ENCODE assay signal across 13 cellular contexts in the genomic region with DNA sequence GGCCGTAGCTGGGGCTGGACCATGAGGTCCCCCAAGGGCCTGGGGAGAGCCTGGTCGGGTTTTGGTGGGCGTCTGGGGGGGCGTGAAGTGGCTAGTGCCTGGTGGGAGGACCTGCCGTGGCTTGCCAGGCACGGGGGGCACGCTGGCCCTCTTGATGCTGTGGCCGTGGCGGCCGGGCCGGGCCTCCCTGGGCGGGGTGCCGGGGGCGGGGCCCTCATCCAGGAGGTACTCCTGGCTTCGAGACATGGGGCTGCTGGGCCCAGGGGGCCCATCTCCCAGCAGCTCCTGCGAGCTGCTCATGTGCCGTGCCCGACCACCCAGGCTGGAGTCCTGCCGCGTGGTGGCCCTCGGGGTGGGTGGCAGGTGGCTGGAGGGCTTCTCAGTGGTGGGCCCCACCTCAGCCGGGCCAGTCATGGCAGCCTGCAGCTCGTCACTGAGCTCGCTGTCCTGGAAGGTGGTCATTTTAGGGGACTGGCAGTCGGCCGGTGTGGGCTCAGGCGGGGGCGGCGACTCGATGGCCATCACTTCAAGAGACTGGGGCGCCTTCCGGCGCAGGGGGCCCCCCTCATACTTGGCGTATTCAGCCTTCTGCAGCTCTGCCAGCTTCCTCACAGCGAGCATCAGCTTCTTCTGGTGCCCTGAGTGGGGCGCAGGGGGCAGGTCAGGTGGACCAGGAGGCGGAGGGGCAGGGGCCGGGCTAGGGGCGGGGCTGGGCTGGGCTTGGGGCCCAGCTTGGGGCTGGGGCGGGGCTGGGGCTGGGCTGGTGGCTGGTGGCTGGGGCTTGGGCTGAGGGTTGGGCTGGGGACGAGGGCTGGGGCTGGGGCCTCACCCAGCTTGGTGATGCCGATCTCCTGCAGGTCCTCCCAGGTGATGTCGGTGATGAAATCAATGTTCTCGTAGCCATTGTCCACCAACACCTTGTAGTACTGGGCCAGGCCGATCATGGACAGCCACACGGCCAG. TPM values are rescaled to one million over a fixed set of nuclear protein-coding genes. Genes with fewer than 3 reads are reported as not detected.
DNase-seq lines count a peak whose midpoint lies in the region; TF ChIP-seq lines count a peak whose summit lies in the region.
"Had no signal": no experiment of that assay in that cellular context is flagged by ENCODE, and none has a peak within 500 bp of the region (broad histone marks: within the 10 kb centered on the region; RNA-seq: fewer than 3 reads in every experiment).

No MANE protein-coding gene starts in this region.

- CTCF ChIA-PET in Caco-2 (lab: Charles Lee) (no interaction called here), GM10248 (lab: Yijun Ruan, JAX) (interaction anchor here (1.1 kb wide), 1 partner anchor 70 kb away, joined by 3 read pairs; a partner anchor contains a TSS)

- no peaks in the 10 kb centered on the region for H3K27me3 Mint-ChIP-seq in Caco-2 (ENCODE audit: insufficient read depth, unreplicated experiment)
- H3K27me3 Mint-ChIP-seq: CD4-positive, alpha-beta T cell had no signal

- H3K4me3 ChIP-seq in Caco-2 (ENCODE audit: low read depth, low read length) (no peak overlapping the region), NT2/D1 (ENCODE audit: insufficient read length, low read depth) (no peak overlapping the region), breast epithelium (no peak overlapping the region)

- no peak overlapping the region for H3K4me3 Mint-ChIP-seq in Caco-2 (ENCODE audit: unreplicated experiment)
- H3K4me3 Mint-ChIP-seq: CD4-positive, alpha-beta T cell had no signal

- H3K36me3 ChIP-seq in Caco-2 (ENCODE audit: control insufficient read depth, insufficient read depth, low read length) = no peaks in the 10 kb centered on the region
- H3K36me3 ChIP-seq in NT2/D1 (ENCODE audit: insufficient read depth, insufficient read length, low read length) = peaks cover 35% of the 10 kb centered on the region
- no peaks in the 10 kb centered on the region for H3K36me3 ChIP-seq in breast epithelium

- TF ChIP-seq POLR2A in breast epithelium (IDR thresholded peaks at IDR 0.05) = no peak

- H3K9me3 Mint-ChIP-seq in Caco-2 (ENCODE audit: unreplicated experiment) = no peaks in the 10 kb centered on the region
- H3K9me3 Mint-ChIP-seq: CD4-positive, alpha-beta T cell had no signal

- no peak overlapping the region for H3K27ac ChIP-seq in breast epithelium

- no peak for TF ChIP-seq CTCF in Caco-2 (IDR thresholded peaks at IDR 0.05; ENCODE audit: insufficient read depth in 1 of 2, low read depth in 1 of 2, low read length in 1 of 2, severe bottlenecking in 1 of 2, unreplicated experiment in 1 of 2)
- no peak for TF ChIP-seq CTCF in breast epithelium (IDR thresholded peaks at IDR 0.05)
- TF ChIP-seq CTCF in GM10248 (IDR thresholded peaks at IDR 0.05; ENCODE audit: control extremely low read depth, extremely low read depth, low read depth, missing control alignments) = no peak

- H3K36me3 Mint-ChIP-seq in Caco-2 (ENCODE audit: insufficient read depth, unreplicated experiment) = peaks cover 28% of the 10 kb centered on the region

- H3K4me1 Mint-ChIP-seq in Caco-2 (ENCODE audit: low read depth, unreplicated experiment) = peaks cover 6% of the 10 kb centered on the region

- POLR2A ChIA-PET in Caco-2 (lab: Charles Lee) = no interaction called here
- POLR2A ChIA-PET in GM10248 (lab: Yijun Ruan, JAX) = interaction anchor here (0.6 to 1.2 kb wide), 2 partner anchors 26 to 664 kb away, joined by 3 to 6 read pairs; a partner anchor contains a TSS

- H3K4me1 ChIP-seq in Caco-2 (no peaks in the 10 kb centered on the region), NT2/D1 (ENCODE audit: insufficient read depth, insufficient read length) (peaks cover 18% of the 10 kb centered on the region), breast epithelium (no peaks in the 10 kb centered on the region)

- BruUV-seq in Caco-2 (replicated peaks; lab: Mats Ljungman, UMichigan) = no TSS peak

- intact Hi-C loops in Caco-2 (cut with micrococcal nuclease; ENCODE audit: unreplicated experiment) = no loop called here
- intact Hi-C loops in breast epithelium (cut with DNase I; ENCODE audit: low total_unique reads) = no loop called here

- H3K9me3 ChIP-seq in Caco-2 = no peaks in the 10 kb centered on the region
- no peaks in the 10 kb centered on the region for H3K9me3 ChIP-seq in NT2/D1 (ENCODE audit: insufficient read depth, low read length)
- H3K9me3 ChIP-seq in breast epithelium = no peaks in the 10 kb centered on the region

- H3K9ac ChIP-seq in NT2/D1 (ENCODE audit: insufficient read length, low read depth) = peak overlapping the region; percentile 32

- peak overlapping the region; percentile 32 for H3K27ac Mint-ChIP-seq in Caco-2 (ENCODE audit: unreplicated experiment)
- H3K27ac Mint-ChIP-seq: CD4-positive, alpha-beta T cell had no signal

- H3K27me3 ChIP-seq in Caco-2 (replicated peaks; ENCODE audit: control insufficient read depth, insufficient read depth, low read length) = no peaks in the 10 kb centered on the region
- H3K27me3 ChIP-seq in NT2/D1 (ENCODE audit: insufficient read depth, insufficient read length) = no peaks in the 10 kb centered on the region
- no peaks in the 10 kb centered on the region for H3K27me3 ChIP-seq in breast epithelium

- DNase-seq in Caco-2 = no peak
- DNase-seq in NT2/D1 (ENCODE audit: low read depth, low spot score) = no peak
- peak; percentile 57 for DNase-seq in iPS-NIHi7 (ENCODE audit: extremely low spot score)
- DNase-seq in breast epithelium (ENCODE audit: low spot score in 2 of 2) = no peak
- no peak for DNase-seq in GM10248 (ENCODE audit: extremely low spot score)
- DNase-seq in SIG-M5 treated with dmso at 0.1 percent for 504 hours (lab: John Stamatoyannopoulos, UW; ENCODE audit: unreplicated experiment) = no peak
- DNase-seq: CD4-positive, alpha-beta T cell; DMS79 treated with DMSO at 0.1 percent for 48 hours; MM.1S; NCI-H1105; NCI-H187; NCI-H2171; SIG-M5 had no signal

RNA-seq across cellular contexts. Expression of a gene that starts 15.2 kb away (rescaled TPM):
- total RNA-seq in Caco-2 (2022) (6.6 and 10.8 TPM in 2 replicates), breast epithelium (under 1 TPM in 2 of 3 donors, not detected in 1; 0.33 to 0.44 TPM)

RNA-seq across cellular contexts. Expression of a gene that starts 24.0 kb away (rescaled TPM):
- total RNA-seq in Caco-2 (2022) (53.1 and 59.7 TPM in 2 replicates), breast epithelium (10 to 100 TPM; 42.7 to 48.1 (median 46.5) TPM)

RNA-seq across cellular contexts. Expression of a gene that starts 25.7 kb away (rescaled TPM):
- total RNA-seq in Caco-2 (2022) (61.4 and 66.3 TPM in 2 replicates), breast epithelium (10 to 100 TPM; 28.4 to 35.4 (median 32.5) TPM)

RNA-seq across cellular contexts. Expression of a gene that starts 29.4 kb away (rescaled TPM):
- 5.4 and 10.0 TPM in 2 replicates for total RNA-seq in Caco-2 (2022)
- 1 to 10 TPM; 1.4 to 7.5 (median 5.9) TPM for total RNA-seq in breast epithelium

RNA-seq across cellular contexts. Expression of a gene that starts 32.8 kb away (rescaled TPM):
- total RNA-seq in Caco-2 (2022) (1.0 and 1.2 TPM in 2 replicates), breast epithelium (1 to 10 TPM in 2 of 3 donors, not detected in 1; 3.5 to 3.9 TPM)
- total RNA-seq: CD4-positive, alpha-beta T cell had no signal
